In the genomic region with DNA sequence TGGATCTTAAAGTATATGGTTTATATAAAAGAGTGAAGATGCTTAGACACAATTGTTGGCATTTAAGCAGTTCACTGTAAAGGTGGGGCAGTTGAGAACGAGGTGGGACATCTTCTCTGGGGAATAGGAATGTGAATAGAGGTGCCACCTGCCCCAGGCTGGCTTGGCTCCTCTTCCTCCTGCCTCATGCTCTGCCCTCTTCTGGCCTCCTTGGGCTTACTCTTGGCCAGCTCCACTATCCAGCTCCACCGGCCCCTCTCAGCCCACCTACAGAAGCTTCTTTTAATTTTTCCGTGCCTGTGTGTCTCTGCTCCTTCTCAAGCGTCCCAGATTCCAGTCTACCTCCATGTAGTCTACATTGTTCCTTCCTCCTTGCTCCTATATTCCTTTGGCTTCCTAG, we compare ENCODE assay signal across 17 cellular contexts.
DNase-seq lines count a peak whose midpoint lies in the region; ATAC-seq, FAIRE-seq and TF ChIP-seq lines count a peak whose summit lies in the region.
"Had no signal": no experiment of that assay in that cellular context is flagged by ENCODE, and none has a peak within 500 bp of the region (broad histone marks: within the 10 kb centered on the region; RNA-seq: fewer than 3 reads in every experiment).

No MANE protein-coding gene starts in this region.

- no peak overlapping the region for H3K14ac ChIP-seq in H1 (ENCODE audit: insufficient read length)

- no peak overlapping the region for H3K4ac ChIP-seq in H1 (replicated peaks; ENCODE audit: insufficient read length, low read depth, low read length)

- H3K4me2 ChIP-seq in GM23338 (0 out of 2 replicates have a peak overlapping the region, but pooled peaks have one; percentile 43), OCI-LY1 (ENCODE audit: low read length) (no peak overlapping the region; the same call in 1 of the 2 replicates), H1 (ENCODE audit: insufficient read depth in 1 of 2, low read depth in 2 of 2, low read length in 2 of 2) (no peak overlapping the region)
- H3K4me2 ChIP-seq: BLaER1 treated with 17β-estradiol and CSF1 and Interleukin-3, amounts not matched to agents 10 nM and 100 nM; KMS-11 had no signal

- peaks cover 37% of the 10 kb centered on the region for H3K4me1 Mint-ChIP-seq in GM23338
- H3K4me1 Mint-ChIP-seq: B cell had no signal

- no peak overlapping the region for H2BK15ac ChIP-seq in H1 (ENCODE audit: low read length)

- H3K36me3 Mint-ChIP-seq in GM23338 (ENCODE audit: low read depth): no peaks in the 10 kb centered on the region
- H3K36me3 Mint-ChIP-seq: CD8-positive, alpha-beta T cell had no signal

- peaks cover 27% of the 10 kb centered on the region for H3K4me1 ChIP-seq in GM23338 (ENCODE audit: insufficient read depth)
- H3K4me1 ChIP-seq in OCI-LY1 (ENCODE audit: insufficient read depth, low read length, severe bottlenecking): peaks cover 67% of the 10 kb centered on the region
- H3K4me1 ChIP-seq in H1 (replicated peaks in 1 of 4; ENCODE audit: control insufficient read depth in 3 of 4, insufficient read depth in 4 of 4, low read length in 3 of 4): peaks cover 0 to 6% (median 3%) of the 10 kb centered on the region in 4 experiments; a peak in 3 of 7 replicates
- H3K4me1 ChIP-seq: BLaER1 treated with 17β-estradiol and CSF1 and Interleukin-3, amounts not matched to agents 10 nM and 100 nM had no signal

- FAIRE-seq in H1 (lab: Jason Lieb, UNC) (no peak), GM12892 (lab: Jason Lieb, UNC) (no peak)
- FAIRE-seq: H54 had no signal

- H3K79me2 ChIP-seq in GM23338 (replicated peaks; ENCODE audit: insufficient read depth) (no peaks in the 10 kb centered on the region), OCI-LY1 (ENCODE audit: insufficient read depth, low read length) (no peaks in the 10 kb centered on the region), H1 (ENCODE audit: control insufficient read depth in 1 of 2, insufficient read depth in 2 of 2, low read length in 2 of 2) (no peaks in the 10 kb centered on the region)

- TF ChIP-seq CTCF in GM23338 (conservative IDR thresholded peaks at IDR 0.05; ENCODE audit: low read depth in 2 of 2) (peak in 1 of 2 experiments; percentile 23; a peak in 1 of 4 replicates), OCI-LY1 (IDR thresholded peaks at IDR 0.05; ENCODE audit: low read length) (no peak), H1 (IDR thresholded peaks at IDR 0.05; ENCODE audit: control extremely low read depth in 1 of 3, insufficient read depth in 1 of 3, low read depth in 1 of 3, low read length in 3 of 3) (peak in 1 of 3 experiments; percentile 8; a peak in 1 of 4 replicates)

- TF ChIP-seq POLR2A in H1 (IDR thresholded peaks at IDR 0.05; ENCODE audit: control extremely low read depth in 1 of 2, low read depth in 2 of 2, low read length in 2 of 2) (no peak), GM12892 (IDR thresholded peaks at IDR 0.05; ENCODE audit: low read depth, low read length) (no peak)

- no peak overlapping the region for H2BK12ac ChIP-seq in H1 (ENCODE audit: low read depth, low read length)

- no peak overlapping the region for H3K4me3 Mint-ChIP-seq in GM23338
- H3K4me3 Mint-ChIP-seq: B cell; CD8-positive, alpha-beta T cell; HFFc6 had no signal

- H4K20me1 ChIP-seq in GM23338 (replicated peaks; ENCODE audit: insufficient read depth) (no peaks in the 10 kb centered on the region), OCI-LY1 (ENCODE audit: insufficient read depth, low read length) (no peaks in the 10 kb centered on the region), H1 (replicated peaks in 1 of 2; ENCODE audit: control insufficient read depth in 1 of 2, insufficient read depth in 2 of 2, low read length in 2 of 2) (no peaks in the 10 kb centered on the region)
- H4K20me1 ChIP-seq: BLaER1 treated with 17β-estradiol and CSF1 and Interleukin-3, amounts not matched to agents 10 nM and 100 nM had no signal

- H2AFZ ChIP-seq in GM23338: peak overlapping the region; percentile 32; the same call in 1 of the 2 replicates
- no peak overlapping the region for H2AFZ ChIP-seq in OCI-LY1 (ENCODE audit: low read length)
- no peak overlapping the region for H2AFZ ChIP-seq in H1 (ENCODE audit: low read length)

- no peak for TF ChIP-seq EP300 in H1 (IDR thresholded peaks at IDR 0.05; ENCODE audit: borderline replicate concordance in 1 of 2, low read depth in 2 of 2, low read length in 2 of 2)

- POLR2A ChIA-PET in H1 (lab: Charles Lee; ENCODE audit: partially characterized antibody): no interaction called here

- no peak overlapping the region for H2BK20ac ChIP-seq in H1 (ENCODE audit: low read length)

- H3K27ac ChIP-seq in GM23338 (ENCODE audit: low read depth) (no peak overlapping the region), OCI-LY1 (ENCODE audit: low read depth, low read length, poor library complexity, severe bottlenecking) (peak overlapping the region; percentile 43), H1 (ENCODE audit: low read depth, low read length) (no peak overlapping the region)
- H3K27ac ChIP-seq: BLaER1 treated with 17β-estradiol and CSF1 and Interleukin-3, amounts not matched to agents 10 nM and 100 nM; HL-60; KMS-11 had no signal

- no peak overlapping the region for H2BK5ac ChIP-seq in H1 (ENCODE audit: low read depth, low read length)

- H3K4me3 ChIP-seq in GM23338 (no peak overlapping the region), OCI-LY1 (ENCODE audit: low read depth, low read length, poor library complexity, severe bottlenecking) (no peak overlapping the region), H1 (ENCODE audit: extremely low read depth in 1 of 4, insufficient read depth in 2 of 4, low read depth in 3 of 4, low read length in 4 of 4) (no peak overlapping the region)
- H3K4me3 ChIP-seq: BLaER1 treated with 17β-estradiol and CSF1 and Interleukin-3, amounts not matched to agents 10 nM and 100 nM had no signal

- H3K36me3 ChIP-seq in GM23338 (ENCODE audit: insufficient read depth): no peaks in the 10 kb centered on the region
- H3K36me3 ChIP-seq in OCI-LY1 (ENCODE audit: insufficient read depth, low read length): no peaks in the 10 kb centered on the region
- no peaks in the 10 kb centered on the region for H3K36me3 ChIP-seq in H1 (ENCODE audit: control insufficient read depth in 2 of 4, insufficient read depth in 4 of 4, low read length in 3 of 4)
- H3K36me3 ChIP-seq: BLaER1 treated with 17β-estradiol and CSF1 and Interleukin-3, amounts not matched to agents 10 nM and 100 nM had no signal

- no peak overlapping the region for H2BK120ac ChIP-seq in H1 (replicated peaks; ENCODE audit: low read depth, low read length)

- ATAC-seq in GM23338: peak; percentile 48; the same call in 1 of the 3 replicates
- ATAC-seq in GM21529 (IDR thresholded peaks at IDR 0.05; ENCODE audit: unreplicated experiment): no peak
- ATAC-seq: CD8-positive, alpha-beta T cell; HCT116 had no signal

- no peaks in the 10 kb centered on the region for H3F3A ChIP-seq in GM23338 (replicated peaks; ENCODE audit: low read depth)
- no peaks in the 10 kb centered on the region for H3F3A ChIP-seq in OCI-LY1 (ENCODE audit: insufficient read depth, low read length)

- no peaks in the 10 kb centered on the region for H3K23me2 ChIP-seq in H1 (ENCODE audit: low read depth, low read length)

- DNase-seq in COLO668 (lab: John Stamatoyannopoulos, UW; ENCODE audit: unreplicated experiment) (peak; percentile 11), GM23338 (ENCODE audit: low spot score) (no peak), H1 (ENCODE audit: low read depth in 1 of 2, low spot score in 2 of 2) (no peak), GM12892 (ENCODE audit: insufficient read length) (no peak), NCI-H1105 (lab: John Stamatoyannopoulos, UW) (no peak)
- DNase-seq: CD8-positive, alpha-beta T cell; DMS79; GDM1; HFFc6 had no signal

- CTCF ChIA-PET in H1 (lab: Charles Lee; ENCODE audit: partially characterized antibody): interaction anchor here (1.4 kb wide), 1 partner anchor 31 kb away, joined by 4 read pairs; no protein-coding TSS in a partner anchor

- no peak overlapping the region for H3K23ac ChIP-seq in H1 (ENCODE audit: insufficient read length)

- no peaks in the 10 kb centered on the region for H3K79me1 ChIP-seq in H1 (ENCODE audit: low read depth, low read length)

- H3K27me3 Mint-ChIP-seq in GM23338 (ENCODE audit: insufficient read depth, low read depth, poor library complexity): peaks cover 2% of the 10 kb centered on the region

- H3K9me3 ChIP-seq in OCI-LY1 (ENCODE audit: low read length) (no peaks in the 10 kb centered on the region), H1 (ENCODE audit: insufficient read depth in 2 of 2, low read depth in 1 of 2, low read length in 1 of 2) (no peaks in the 10 kb centered on the region; a peak in 1 of 4 replicates)
- H3K9me3 ChIP-seq: BLaER1 treated with 17β-estradiol and CSF1 and Interleukin-3, amounts not matched to agents 10 nM and 100 nM had no signal

- H3K27me3 ChIP-seq in GM23338 (ENCODE audit: insufficient read depth) (no peaks in the 10 kb centered on the region), OCI-LY1 (ENCODE audit: insufficient read depth, low read length) (no peaks in the 10 kb centered on the region), H1 (replicated peaks in 1 of 4; ENCODE audit: control insufficient read depth in 3 of 4, extremely low read depth in 1 of 4, insufficient read depth in 3 of 4, low read length in 3 of 4) (no peaks in the 10 kb centered on the region)
- H3K27me3 ChIP-seq: BLaER1 treated with 17β-estradiol and CSF1 and Interleukin-3, amounts not matched to agents 10 nM and 100 nM had no signal

- no peak overlapping the region for H3K56ac ChIP-seq in H1 (replicated peaks; ENCODE audit: insufficient read length, low read depth, low read length)

- no peak overlapping the region for H4K8ac ChIP-seq in H1 (ENCODE audit: extremely low read depth, insufficient read depth, low read length)

- H2AK5ac ChIP-seq in H1 (ENCODE audit: low read depth, low read length): no peak overlapping the region

- no peak overlapping the region; the same call in 1 of the 2 replicates for H3K27ac Mint-ChIP-seq in GM23338
- H3K27ac Mint-ChIP-seq: B cell; CD8-positive, alpha-beta T cell; HFFc6 had no signal

- H3K9me2 ChIP-seq in GM23338 (ENCODE audit: insufficient read depth) (peaks cover 17% of the 10 kb centered on the region), OCI-LY1 (ENCODE audit: low read depth, low read length) (no peaks in the 10 kb centered on the region)

- WGBS in H1 (ENCODE audit: extremely low coverage in 1 of 2, insufficient coverage in 1 of 2, insufficient read length in 1 of 2, insufficient replicate concordance in 2 of 2, low coverage in 1 of 2, low lambda C conversion rate in 2 of 2, missing lambda C conversion rate in 1 of 2), 2 experiments: 99% methylated on average over 4 of the region's 4 CpGs; no CpG with 5 or more reads in 1 of the 2 experiments

- no peaks in the 10 kb centered on the region for H3K9me3 Mint-ChIP-seq in GM23338
- H3K9me3 Mint-ChIP-seq: CD8-positive, alpha-beta T cell; HFFc6 had no signal

- H4K5ac ChIP-seq in H1 (ENCODE audit: insufficient read length, low read depth, low read length): no peak overlapping the region

- H4K91ac ChIP-seq in H1 (replicated peaks; ENCODE audit: insufficient read length, low read length): peak overlapping the region; percentile 47

- H3K18ac ChIP-seq in H1 (ENCODE audit: extremely low read depth, low read length): no peak overlapping the region

- no peak overlapping the region for H3K9ac ChIP-seq in OCI-LY1 (ENCODE audit: low read length)
- H3K9ac ChIP-seq in H1 (replicated peaks in 1 of 4; ENCODE audit: extremely low read depth in 1 of 4, low read depth in 3 of 4, low read length in 3 of 4): no peak overlapping the region
- H3K9ac ChIP-seq: BLaER1 treated with 17β-estradiol and CSF1 and Interleukin-3, amounts not matched to agents 10 nM and 100 nM; KMS-11 had no signal

- TF ChIP-seq RAD21 in H1 (IDR thresholded peaks at IDR 0.05 in 1 of 2, conservative IDR thresholded peaks at IDR 0.05 in 1 of 2; ENCODE audit: low read depth in 2 of 2, low read length in 2 of 2): no peak
